ENCODE assay signal across 9 cellular contexts in genomic region chr7:95609277-95609971, GRCh38. TPM values are rescaled to one million over a fixed set of nuclear protein-coding genes. Genes with fewer than 3 reads are reported as not detected.
DNase-seq lines count a peak whose midpoint lies in the region; ATAC-seq, FAIRE-seq and TF ChIP-seq lines count a peak whose summit lies in the region.
"Had no signal": no experiment of that assay in that cellular context is flagged by ENCODE, and none has a peak within 500 bp of the region (broad histone marks: within the 10 kb centered on the region; RNA-seq: fewer than 3 reads in every experiment).

No MANE protein-coding gene starts in this region.

- peaks cover 58% of the 10 kb centered on the region for H3K4me1 ChIP-seq in lower lobe of right lung
- peaks cover 3 to 20% of the 10 kb centered on the region in 2 donors for H3K4me1 ChIP-seq in neuronal stem cell (ENCODE audit: control insufficient read depth in 2 of 2, insufficient read depth in 1 of 2, low read depth in 1 of 2, low read length in 2 of 2)

- no peak for TF ChIP-seq CTCF in cardiac fibroblast (IDR thresholded peaks at IDR 0.05; ENCODE audit: low read depth, low read length)
- no peak for TF ChIP-seq CTCF in lower lobe of right lung (IDR thresholded peaks at IDR 0.05)

- no peak overlapping the region for H2BK5ac ChIP-seq in neuronal stem cell (ENCODE audit: low read length)

- H3K4ac ChIP-seq in neuronal stem cell (ENCODE audit: low read length) = no peak overlapping the region

- H2BK12ac ChIP-seq in neuronal stem cell (ENCODE audit: low read length) = no peak overlapping the region

- FAIRE-seq in urothelium cell line (lab: Jason Lieb, UNC) = no peak
- FAIRE-seq: G401.6 had no signal

- no peaks in the 10 kb centered on the region for H3K36me3 ChIP-seq in lower lobe of right lung
- H3K36me3 ChIP-seq in neuronal stem cell (replicated peaks in 1 of 2; ENCODE audit: control insufficient read depth in 2 of 2, insufficient read depth in 2 of 2, low read length in 2 of 2) = no peaks in the 10 kb centered on the region

- peak; percentile 31 for DNase-seq in AG08396 (ENCODE audit: low spot score)
- DNase-seq in NCI-H1417 (lab: John Stamatoyannopoulos, UW) = peak; percentile 57 to 84 (median 58)
- peak; percentile 59 to 83 for DNase-seq in cardiac fibroblast (ENCODE audit: low read depth in 2 of 2)
- no peak for DNase-seq in lower lobe of right lung
- peak; percentile 49 for DNase-seq in urothelium cell line (ENCODE audit: low spot score)
- no peak for DNase-seq in activated naive CD4-positive, alpha-beta T cell treated with Interleukin-2 at 50 U/mL for 16 hours
- DNase-seq in neuronal stem cell (ENCODE audit: low spot score) = no peak
- no peak for DNase-seq in NCI-H187 treated with DMSO at 0.1 percent for 48 hours (lab: John Stamatoyannopoulos, UW)

- intact Hi-C loops in lower lobe of right lung (cut with DNase I) = no loop called here

- H3K23ac ChIP-seq in neuronal stem cell (ENCODE audit: low read depth, low read length, poor library complexity) = no peak overlapping the region

- no peak overlapping the region for H4K91ac ChIP-seq in neuronal stem cell (ENCODE audit: low read depth, low read length, poor library complexity)

- no peak overlapping the region for H2BK120ac ChIP-seq in neuronal stem cell (ENCODE audit: low read depth, low read length)

- no peak overlapping the region for H3K14ac ChIP-seq in neuronal stem cell (ENCODE audit: low read length)

- H4K8ac ChIP-seq in neuronal stem cell (ENCODE audit: low read depth, low read length) = no peak overlapping the region

- peaks cover 1% of the 10 kb centered on the region for H3K79me1 ChIP-seq in neuronal stem cell (ENCODE audit: low read depth, low read length)

- H3K27me3 ChIP-seq in lower lobe of right lung (ENCODE audit: low read depth) (no peaks in the 10 kb centered on the region), neuronal stem cell (ENCODE audit: control insufficient read depth in 3 of 3, insufficient read depth in 3 of 3, low read depth in 1 of 3, low read length in 3 of 3) (no peaks in the 10 kb centered on the region)

- no peak overlapping the region for H3K4me2 ChIP-seq in neuronal stem cell (ENCODE audit: insufficient read depth, low read length, poor library complexity, severe bottlenecking)

- no peak overlapping the region for H3K9ac ChIP-seq in neuronal stem cell (ENCODE audit: low read depth, low read length, poor library complexity)

- H2BK15ac ChIP-seq in neuronal stem cell (ENCODE audit: low read length) = no peak overlapping the region

- H2AK5ac ChIP-seq in neuronal stem cell (ENCODE audit: low read depth, low read length) = no peak overlapping the region

- H3K4me3 ChIP-seq in cardiac fibroblast (replicated peaks in 1 of 2; ENCODE audit: low read depth in 2 of 2, low read length in 2 of 2) (no peak overlapping the region), lower lobe of right lung (peak overlapping the region; percentile 15), neuronal stem cell (ENCODE audit: low read length in 2 of 2) (no peak overlapping the region)

- peak overlapping the region; percentile 90 for H3K27ac ChIP-seq in lower lobe of right lung
- no peak overlapping the region for H3K27ac ChIP-seq in neuronal stem cell (replicated peaks; ENCODE audit: low read length)

- ATAC-seq in lower lobe of right lung = peak; percentile 68 to 87

- H3K9me3 ChIP-seq in lower lobe of right lung = no peaks in the 10 kb centered on the region
- peaks cover 0 to 6% of the 10 kb centered on the region in 2 donors for H3K9me3 ChIP-seq in neuronal stem cell (replicated peaks in 1 of 2; ENCODE audit: control insufficient read depth in 2 of 2, insufficient read depth in 1 of 2, low read depth in 1 of 2, low read length in 2 of 2)

- no peak overlapping the region for H2AFZ ChIP-seq in neuronal stem cell (ENCODE audit: low read length)

- no peak overlapping the region for H3K18ac ChIP-seq in neuronal stem cell (ENCODE audit: low read length)

- WGBS in neuronal stem cell (ENCODE audit: extremely low coverage in 2 of 2, insufficient read length in 2 of 2, insufficient replicate concordance in 1 of 2), 2 donors = no CpG with 5 or more reads among the region's 4 CpGs

RNA-seq across cellular contexts. Expression of gene PDK4, which starts 13.1 kb away (rescaled TPM):
- 243 TPM for total RNA-seq in lower lobe of right lung
- 0.01 TPM for polyA plus RNA-seq in neuronal stem cell (2013, experiment 1 of 2)
- not detected for polyA plus RNA-seq in neuronal stem cell (2013, experiment 2 of 2)

Comparison
In these comparisons a context has a peak if more than half of its experiments do, and no peak if none do; other contexts are left out.
1. DNase-seq: peak in AG08396 (single experiment), NCI-H1417 (3 of 3), cardiac fibroblast (2 of 2) and urothelium cell line (single experiment); none in lower lobe of right lung (single experiment), activated naive CD4-positive, alpha-beta T cell treated with Interleukin-2 at 50 U/mL for 16 hours (single experiment), neuronal stem cell (single experiment) and NCI-H187 treated with DMSO at 0.1 percent for 48 hours (single experiment).